Comparison of ENCODE assay signal across 14 cellular contexts in genomic region chr1:56502700-56503245, GRCh38.
DNase-seq lines count a peak whose midpoint lies in the region; ATAC-seq, FAIRE-seq and TF ChIP-seq lines count a peak whose summit lies in the region.
"Had no signal": no experiment of that assay in that cellular context is flagged by ENCODE, and none has a peak within 500 bp of the region (broad histone marks: within the 10 kb centered on the region; RNA-seq: fewer than 3 reads in every experiment).

No MANE protein-coding gene starts in this region.

- CTCF ChIA-PET in HepG2 (lab: Yijun Ruan, JAX; ENCODE audit: low intra/inter-chr PET ratio, low total read pairs), result no interaction called here

- no peak for TF ChIP-seq RAD21 in HepG2 (CRISPR knock-in tag; IDR thresholded peaks at IDR 0.05)

- no peak overlapping the region for H3K9ac ChIP-seq in HepG2 (ENCODE audit: insufficient read depth, low read depth, low read length)

- H3K36me3 ChIP-seq in HepG2 (replicated peaks in 1 of 2; ENCODE audit: control insufficient read depth in 1 of 2, insufficient read depth in 2 of 2, low read length in 2 of 2), result peaks cover 22 to 80% of the 10 kb centered on the region in 2 experiments

- no peaks in the 10 kb centered on the region for H4K20me1 ChIP-seq in HepG2 (ENCODE audit: insufficient read depth, low read length)

- WGBS in HepG2 (ENCODE audit: low lambda C conversion rate), result 94% methylated on average over 7 of the region's 7 CpGs

- H3K27ac ChIP-seq in HepG2 (ENCODE audit: extremely low read length, insufficient read depth, low read length), result peak overlapping the region; percentile 3
- H3K27ac ChIP-seq: esophagus muscularis mucosa had no signal

- TF ChIP-seq CTCF in AG09309 (IDR thresholded peaks at IDR 0.05; ENCODE audit: control insufficient read depth, insufficient read depth, low read depth, low read length, missing control alignments) (no peak), choroid plexus epithelial cell (conservative IDR thresholded peaks at IDR 0.05; ENCODE audit: low read depth, low read length) (no peak), HepG2 (CRISPR knock-in tag; IDR thresholded peaks at IDR 0.05) (no peak)

- no peak for FAIRE-seq in HepG2 (lab: Jason Lieb, UNC)
- FAIRE-seq: colon had no signal

- no peak overlapping the region for H2AFZ ChIP-seq in HepG2 (ENCODE audit: low read length)

- ATAC-seq in HepG2, result no peak; the same call in 2 of the 3 replicates
- ATAC-seq: stimulated activated effector memory CD8-positive, alpha-beta T cell treated with anti-CD3 and anti-CD28 coated beads, Interleukin-12 subunit alpha, Interleukin-12 subunit beta, amount 100 ng/mL, for 72 hours had no signal

- intact Hi-C loops in HepG2 (cut with micrococcal nuclease; ENCODE audit: unreplicated experiment), result loop anchor here (10.0 kb wide), 1 partner anchor 168 kb away; no protein-coding TSS in a partner anchor

- TF ChIP-seq EP300 in HepG2 (IDR thresholded peaks at IDR 0.05; ENCODE audit: low read depth in 2 of 2, low read length in 2 of 2), result 0 out of 4 replicates have a peak, but pooled peaks of 1 of the 2 experiments have one; percentile 9
- TF ChIP-seq EP300 in HepG2 (CRISPR knock-in tag; IDR thresholded peaks at IDR 0.05; ENCODE audit: borderline replicate concordance), result no peak

- H3K79me2 ChIP-seq in HepG2 (ENCODE audit: insufficient read depth, low read length), result peaks cover 60% of the 10 kb centered on the region

- H3K4me2 ChIP-seq in HepG2 (ENCODE audit: low read depth, low read length), result no peak overlapping the region

- TF ChIP-seq POLR2A in HepG2 (IDR thresholded peaks at IDR 0.05; ENCODE audit: insufficient read depth in 1 of 2, low read depth in 2 of 2, low read length in 2 of 2), result no peak; a peak in 1 of 4 replicates

- POLR2A ChIA-PET in HepG2 (lab: Yijun Ruan, JAX), result interaction anchor here (0.8 to 1.6 kb wide), 6 partner anchors 9 to 88 kb away, joined by 3 to 4 read pairs (median 3); no protein-coding TSS in a partner anchor

- no peaks in the 10 kb centered on the region for H3K27me3 ChIP-seq in HepG2 (ENCODE audit: control insufficient read depth in 1 of 2, insufficient read depth in 2 of 2, low read length in 2 of 2)
- H3K27me3 ChIP-seq: esophagus muscularis mucosa had no signal

- H3K4me3 ChIP-seq in AG09309 (ENCODE audit: control insufficient read depth, low read depth, low read length) (no peak overlapping the region), choroid plexus epithelial cell (ENCODE audit: low read depth, low read length) (no peak overlapping the region), HepG2 (replicated peaks in 1 of 3; ENCODE audit: insufficient read depth in 1 of 3, low read depth in 2 of 3, low read length in 3 of 3) (no peak overlapping the region)
- H3K4me3 ChIP-seq: esophagus muscularis mucosa had no signal

- peaks cover 90% of the 10 kb centered on the region for H3K4me1 ChIP-seq in HepG2 (ENCODE audit: insufficient read depth, low read length)

- peak; percentile 24 for DNase-seq in AG09309 (ENCODE audit: low read depth)
- DNase-seq in Kasumi-1 (lab: John Stamatoyannopoulos, UW), result peak; percentile 20 to 38
- peak; percentile 35 for DNase-seq in choroid plexus epithelial cell (ENCODE audit: low read depth)
- DNase-seq in HepG2 (ENCODE audit: low spot score), result peak; percentile 37
- DNase-seq in SHP77 treated with DMSO at 0.1 percent for 48 hours (lab: John Stamatoyannopoulos, UW), result no peak
- DNase-seq in activated gamma-delta T cell (lab: John Stamatoyannopoulos, UW), result no peak
- DNase-seq in NCI-H526 (lab: John Stamatoyannopoulos, UW), result no peak
- DNase-seq in NCI-H146 treated with DMSO at 0.1 percent for 48 hours (lab: John Stamatoyannopoulos, UW; ENCODE audit: unreplicated experiment), result no peak
- DNase-seq: activated naive CD8-positive, alpha-beta T cell treated with anti-CD3 and anti-CD28 coated beads, Interleukin-2, amount 10 ng/mL, durations not matched to agents 7 days and 5 days; Karpas-422; stimulated activated CD4-positive, alpha-beta T cell treated with anti-CD3 and anti-CD28 coated beads, Interleukin-2, amount 100 ng/mL, for 24 hours had no signal

- in situ Hi-C loops in HepG2 (cut with HindIII; ENCODE audit: extremely low pct_ligation_motif_present, low pct_unique_long_range_greater_than_20kb), result loop anchor here (10.0 kb wide), 1 partner anchor 308 kb away; no protein-coding TSS in a partner anchor

- H3K9me3 ChIP-seq in HepG2 (ENCODE audit: low read length), result no peaks in the 10 kb centered on the region
- H3K9me3 ChIP-seq: esophagus muscularis mucosa had no signal

- no TSS peak for BruUV-seq in HepG2 (replicated peaks; lab: Mats Ljungman, UMichigan)

TF ChIP-seq in HepG2, 621 proteins besides CTCF, POLR2A, EP300 and RAD21:
- TF ChIP-seq MAFG (CRISPR knock-in tag; IDR thresholded peaks at IDR 0.05) (0 out of 2 replicates have a peak, but pooled peaks have one; percentile 38), IRF9 (CRISPR knock-in tag; IDR thresholded peaks at IDR 0.05; ENCODE audit: borderline replicate concordance) (no peak), STAG1 (CRISPR knock-in tag; IDR thresholded peaks at IDR 0.05) (0 out of 2 replicates have a peak, but pooled peaks have one; percentile 16), HNRNPUL1 (IDR thresholded peaks at IDR 0.05; ENCODE audit: low read depth, low read length) (no peak), ZNF550 (CRISPR knock-in tag; IDR thresholded peaks at IDR 0.05; ENCODE audit: borderline replicate concordance) (no peak), GATAD2A (CRISPR knock-in tag; IDR thresholded peaks at IDR 0.05) (0 out of 2 replicates have a peak, but pooled peaks have one; percentile 17), MAFK (conservative IDR thresholded peaks at IDR 0.05 in 1 of 2, IDR thresholded peaks at IDR 0.05 in 1 of 2; ENCODE audit: low read length in 2 of 2) (peak; percentile 28 to 67; a peak in 3 of 4 replicates), ZNF572 (CRISPR knock-in tag; IDR thresholded peaks at IDR 0.05) (no peak), MAFF (IDR thresholded peaks at IDR 0.05; ENCODE audit: low read depth, low read length) (peak; percentile 46; the same call in 1 of the 2 replicates), RBM22 (optimal IDR thresholded peaks at IDR 0.05; ENCODE audit: low read length) (peak; percentile 22), FOXA1 (IDR thresholded peaks at IDR 0.05) (no peak), FOXA1 (CRISPR knock-in tag; IDR thresholded peaks at IDR 0.05) (no peak), FOSL2 (CRISPR knock-in tag; IDR thresholded peaks at IDR 0.05) (peak; percentile 58), SAP130 (CRISPR knock-in tag; IDR thresholded peaks at IDR 0.05; ENCODE audit: low read depth) (peak; percentile 37; the same call in 1 of the 2 replicates), HOXA3 (CRISPR knock-in tag; IDR thresholded peaks at IDR 0.05) (peak; percentile 20; the same call in 1 of the 2 replicates), NFE2L2 (IDR thresholded peaks at IDR 0.05; ENCODE audit: low read length) (peak; percentile 59), HNF4A (CRISPR knock-in tag; IDR thresholded peaks at IDR 0.05) (0 out of 2 replicates have a peak, but pooled peaks have one; percentile 13), MED1 (CRISPR knock-in tag; IDR thresholded peaks at IDR 0.05) (peak; percentile 38; the same call in 1 of the 2 replicates), WIZ (CRISPR knock-in tag; IDR thresholded peaks at IDR 0.05) (no peak), ZBTB33 (CRISPR knock-in tag; IDR thresholded peaks at IDR 0.05) (0 out of 2 replicates have a peak, but pooled peaks have one; percentile 23)

Comparison
In these comparisons a context has a peak if more than half of its experiments do, and no peak if none do; other contexts are left out.
1. DNase-seq: peak in AG09309 (single experiment), Kasumi-1 (2 of 2), choroid plexus epithelial cell (single experiment) and HepG2 (single experiment); none in SHP77 treated with DMSO at 0.1 percent for 48 hours (single experiment), activated gamma-delta T cell (single experiment), NCI-H526 (0 of 2) and NCI-H146 treated with DMSO at 0.1 percent for 48 hours (single experiment).